10 cellular contexts compared by ENCODE assay signal in genomic region chr14:71117839-71118743, GRCh38.
A peak's percentile ranks its signal among the peaks of the same experiment; 100 is the strongest.
DNase-seq lines count a peak whose midpoint lies in the region; ATAC-seq and TF ChIP-seq lines count a peak whose summit lies in the region.
"Had no signal": no experiment of that assay in that cellular context is flagged by ENCODE, and none has a peak within 500 bp of the region (broad histone marks: within the 10 kb centered on the region; RNA-seq: fewer than 3 reads in every experiment).

No MANE protein-coding gene starts in this region.

- DNase-seq in COLO829 (ENCODE audit: low spot score), result peak; percentile 70
- peak; percentile 36 for DNase-seq in LHCN-M2 (ENCODE audit: low read depth)
- DNase-seq in mucosa of descending colon, result peak in 1 of 3 donors; percentile 72
- no peak for DNase-seq in DMS79 treated with DMSO at 0.1 percent for 48 hours (lab: John Stamatoyannopoulos, UW)
- DNase-seq: heart left ventricle, NCI-H2107 had no signal

- peaks cover 40% of the 10 kb centered on the region for H3K4me1 ChIP-seq in mucosa of descending colon (ENCODE audit: low read depth)

- no peak overlapping the region for H3K4me3 Mint-ChIP-seq in brain

- peaks cover 0 to 9% (median 3%) of the 10 kb centered on the region in 5 experiments for H3K9me3 Mint-ChIP-seq in brain

- H3K27me3 Mint-ChIP-seq in brain, result no peaks in the 10 kb centered on the region

- H3K27ac Mint-ChIP-seq in brain, result peak overlapping the region in 4 of 5 experiments; percentile 35 to 93 (median 69)

- no peak for TF ChIP-seq CTCF in brain (conservative IDR thresholded peaks at IDR 0.05)
- TF ChIP-seq CTCF in mucosa of descending colon (IDR thresholded peaks at IDR 0.05), result no peak

- H3K4me3 ChIP-seq in mucosa of descending colon, result no peak overlapping the region
- H3K4me3 ChIP-seq: heart left ventricle had no signal

- peaks cover 20% of the 10 kb centered on the region for H3K36me3 Mint-ChIP-seq in brain

- intact Hi-C loops in mucosa of descending colon (cut with DNase I, micrococcal nuclease), result no loop called here

- no peaks in the 10 kb centered on the region for H3K36me3 ChIP-seq in mucosa of descending colon (ENCODE audit: low read depth)

- peaks cover 14% of the 10 kb centered on the region for H3K4me1 Mint-ChIP-seq in brain

- H3K9me3 ChIP-seq in mucosa of descending colon, result no peaks in the 10 kb centered on the region

- ATAC-seq in mucosa of descending colon, result peak; percentile 73
- ATAC-seq in GM21529 (IDR thresholded peaks at IDR 0.05; ENCODE audit: unreplicated experiment), result no peak
- no peak for ATAC-seq in HG02798 (IDR thresholded peaks at IDR 0.05; ENCODE audit: poor library complexity, unreplicated experiment)
- ATAC-seq in GM18517 (IDR thresholded peaks at IDR 0.05; ENCODE audit: unreplicated experiment), result no peak
